In genomic region chr20:49578436-49578835, GRCh38 we compare ENCODE assay signal across 13 cellular contexts. TPM values are rescaled to one million over a fixed set of nuclear protein-coding genes. Genes with fewer than 3 reads are reported as not detected.
"Had no signal": no experiment of that assay in that cellular context is flagged by ENCODE, and none has a peak within 500 bp of the region (broad histone marks: within the 10 kb centered on the region; RNA-seq: fewer than 3 reads in every experiment).

No MANE protein-coding gene starts in this region.

- H3K4me3 ChIP-seq: dorsolateral prefrontal cortex, lung, smooth muscle cell, stomach, testis had no signal

- H3K36me3 ChIP-seq: neutrophil, stomach had no signal

- H3K27ac ChIP-seq: dorsolateral prefrontal cortex, neutrophil had no signal

- DNase-seq: activated CD4-positive, alpha-beta memory T cell treated with anti-CD3 and anti-CD28 coated beads, Interleukin-2, amount 10 ng/mL, durations not matched to agents 7 days and 5 days; activated CD4-positive, alpha-beta T cell treated with anti-CD3 and anti-CD28 coated beads for 4 hours; activated naive CD4-positive, alpha-beta T cell treated with anti-CD3 and anti-CD28 coated beads for 36 hours; activated naive CD8-positive, alpha-beta T cell treated with anti-CD3 and anti-CD28 coated beads, Interleukin-2, amount 50 U/mL, for 24 hours; dorsolateral prefrontal cortex; left colon; naive B cell; posterior cingulate gyrus; stomach; testis had no signal

- H3K9me3 ChIP-seq: neutrophil, testis had no signal

- H3K4me2 ChIP-seq: smooth muscle cell had no signal

- ATAC-seq: activated naive CD8-positive, alpha-beta T cell treated with anti-CD3 and anti-CD28 coated beads, Interleukin-2, amount 50 U/mL, for 24 hours; left colon had no signal

- H3K27me3 ChIP-seq: dorsolateral prefrontal cortex, stomach, testis had no signal

RNA-seq across cellular contexts. Expression of gene PTGIS, which starts 10.5 kb away (rescaled TPM):
- total RNA-seq: activated naive CD4-positive, alpha-beta T cell treated with anti-CD3 and anti-CD28 coated beads for 36 hours had no signal
